Comparison of ENCODE assay signal across 21 cellular contexts in the genomic region with DNA sequence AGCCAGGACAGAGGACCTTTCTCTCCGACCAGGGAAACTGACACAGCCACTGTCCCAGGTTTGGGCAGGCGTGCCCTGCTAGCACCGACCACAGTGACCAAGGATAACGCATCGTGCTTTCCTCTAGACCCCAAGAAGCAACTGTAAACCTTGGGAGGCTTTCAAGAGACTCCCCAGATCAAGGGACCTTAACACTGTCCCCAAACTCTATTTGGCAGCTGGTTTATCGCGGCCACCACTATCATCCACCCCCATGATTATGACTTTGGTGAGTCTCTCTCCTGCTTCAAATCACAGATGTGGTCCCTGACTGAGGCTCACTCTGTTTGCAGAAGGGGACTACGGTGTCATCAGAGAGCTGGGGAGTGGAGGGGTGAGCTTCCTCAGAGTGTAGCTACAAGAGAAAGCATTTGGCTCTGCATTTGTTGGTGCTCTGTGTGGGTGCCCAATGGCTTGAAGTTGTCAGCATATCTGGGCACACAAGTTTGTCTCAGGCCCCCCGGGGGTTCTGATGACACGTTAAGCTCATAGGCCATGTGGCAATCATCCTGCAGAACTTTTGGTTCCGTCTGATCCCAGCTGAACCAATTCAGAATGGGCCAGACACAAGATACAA.
DNase-seq lines count a peak whose midpoint lies in the region; ATAC-seq and TF ChIP-seq lines count a peak whose summit lies in the region.
"Had no signal": no experiment of that assay in that cellular context is flagged by ENCODE, and none has a peak within 500 bp of the region (broad histone marks: within the 10 kb centered on the region; RNA-seq: fewer than 3 reads in every experiment).

No MANE protein-coding gene starts in this region.

- H3K27me3 Mint-ChIP-seq in activated naive CD4-positive, alpha-beta T cell treated with anti-CD3 and anti-CD28 coated beads, Interleukin-2, amount 10 ng/mL, durations not matched to agents 7 days and 5 days = no peaks in the 10 kb centered on the region
- H3K27me3 Mint-ChIP-seq: activated CD4-positive, alpha-beta T cell treated with anti-CD3 and anti-CD28 coated beads, Interleukin-2, amount 10 ng/mL, durations not matched to agents 7 days and 5 days; CD8-positive, alpha-beta memory T cell had no signal

- intact Hi-C loops in lower lobe of right lung (cut with DNase I) = no loop called here
- intact Hi-C loops in upper lobe of right lung (cut with DNase I) = no loop called here

- H3K4me3 ChIP-seq in lower lobe of right lung (no peak overlapping the region), upper lobe of right lung (no peak overlapping the region)
- H3K4me3 ChIP-seq: esophagus muscularis mucosa, heart left ventricle, uterus had no signal

- H3K9me3 Mint-ChIP-seq in activated naive CD4-positive, alpha-beta T cell treated with anti-CD3 and anti-CD28 coated beads, Interleukin-2, amount 10 ng/mL, durations not matched to agents 7 days and 5 days = peaks cover 1% of the 10 kb centered on the region
- H3K9me3 Mint-ChIP-seq in activated naive CD4-positive, alpha-beta T cell treated with anti-CD3 and anti-CD28 coated beads, Interleukin-2, amount 50 U/mL, for 72 hours = peaks cover 0 to 5% of the 10 kb centered on the region in 2 donors
- H3K9me3 Mint-ChIP-seq: activated CD4-positive, alpha-beta T cell treated with anti-CD3 and anti-CD28 coated beads, Interleukin-2, amount 10 ng/mL, durations not matched to agents 7 days and 5 days; natural killer cell had no signal

- TF ChIP-seq CTCF in VCaP (conservative IDR thresholded peaks at IDR 0.05) = no peak
- TF ChIP-seq CTCF in lower lobe of right lung (IDR thresholded peaks at IDR 0.05) = no peak
- no peak for TF ChIP-seq CTCF in upper lobe of right lung (IDR thresholded peaks at IDR 0.05)

- CTCF ChIA-PET in activated naive CD4-positive, alpha-beta T cell treated with anti-CD3 and anti-CD28 coated beads, Interleukin-2, amount 10 ng/mL, durations not matched to agents 7 days and 5 days (lab: Charles Lee) = interaction anchor here (1.1 kb wide), 1 partner anchor 124 kb away, joined by 4 read pairs; no protein-coding TSS in a partner anchor

- H3K27me3 ChIP-seq in lower lobe of right lung (ENCODE audit: low read depth) (no peaks in the 10 kb centered on the region), upper lobe of right lung (no peaks in the 10 kb centered on the region)
- H3K27me3 ChIP-seq: esophagus muscularis mucosa, heart left ventricle, uterus had no signal

- no peaks in the 10 kb centered on the region for H3K36me3 ChIP-seq in lower lobe of right lung
- no peaks in the 10 kb centered on the region for H3K36me3 ChIP-seq in upper lobe of right lung
- H3K36me3 ChIP-seq: esophagus muscularis mucosa, heart left ventricle, uterus had no signal

- H3K4me3 Mint-ChIP-seq in activated naive CD4-positive, alpha-beta T cell treated with anti-CD3 and anti-CD28 coated beads, Interleukin-2, amount 10 ng/mL, durations not matched to agents 7 days and 5 days = no peak overlapping the region
- H3K4me3 Mint-ChIP-seq: activated CD4-positive, alpha-beta T cell treated with anti-CD3 and anti-CD28 coated beads, Interleukin-2, amount 10 ng/mL, durations not matched to agents 7 days and 5 days; brain; CD8-positive, alpha-beta memory T cell; natural killer cell had no signal

- DNase-seq in activated naive CD4-positive, alpha-beta T cell treated with anti-CD3 and anti-CD28 coated beads, Interleukin-2, amount 10 ng/mL, durations not matched to agents 7 days and 5 days = no peak
- no peak for DNase-seq in activated naive CD4-positive, alpha-beta T cell treated with anti-CD3 and anti-CD28 coated beads, Interleukin-2, amount 50 U/mL, for 72 hours (ENCODE audit: low spot score in 2 of 2)
- DNase-seq in lower lobe of right lung (no peak), upper lobe of right lung (no peak), ecto neural progenitor cell (ENCODE audit: low spot score) (no peak), germinal center (ENCODE audit: low spot score) (no peak), NOMO-1 treated with dmso at 0.1 percent for 144 hours (lab: John Stamatoyannopoulos, UW; ENCODE audit: unreplicated experiment) (no peak)
- DNase-seq: activated CD4-positive, alpha-beta T cell treated with anti-CD3 and anti-CD28 coated beads, Interleukin-2, amount 10 ng/mL, durations not matched to agents 7 days and 5 days; activated naive CD4-positive, alpha-beta T cell treated with anti-CD3 and anti-CD28 coated beads, Interleukin-2, amount 50 U/mL, for 16 hours; CD8-positive, alpha-beta memory T cell; heart left ventricle; natural killer cell; NCI-H1048; NCI-H2029 treated with DMSO at 0.1 percent for 48 hours; NCI-H748 treated with DMSO at 0.1 percent for 48 hours; stimulated activated CD4-positive, alpha-beta T cell treated with anti-CD3 and anti-CD28 coated beads, Interleukin-15, amount 100 ng/mL, for 24 hours; stimulated activated naive CD4-positive, alpha-beta T cell treated with Interleukin-2 at 50 U/mL for 16 hours; uterus had no signal

- H3K9me3 ChIP-seq in lower lobe of right lung = no peaks in the 10 kb centered on the region
- H3K9me3 ChIP-seq in upper lobe of right lung = no peaks in the 10 kb centered on the region
- H3K9me3 ChIP-seq: esophagus muscularis mucosa, heart left ventricle, uterus had no signal

- no peak for ATAC-seq in activated naive CD4-positive, alpha-beta T cell treated with anti-CD3 and anti-CD28 coated beads, Interleukin-2, amount 50 U/mL, for 72 hours
- ATAC-seq in lower lobe of right lung (no peak), upper lobe of right lung (no peak)
- ATAC-seq: natural killer cell had no signal

- H3K27ac Mint-ChIP-seq in activated naive CD4-positive, alpha-beta T cell treated with anti-CD3 and anti-CD28 coated beads, Interleukin-2, amount 10 ng/mL, durations not matched to agents 7 days and 5 days = peak overlapping the region; percentile 62
- H3K27ac Mint-ChIP-seq in activated naive CD4-positive, alpha-beta T cell treated with anti-CD3 and anti-CD28 coated beads, Interleukin-2, amount 50 U/mL, for 72 hours = peak overlapping the region in 1 of 2 donors; percentile 68
- H3K27ac Mint-ChIP-seq: activated CD4-positive, alpha-beta T cell treated with anti-CD3 and anti-CD28 coated beads, Interleukin-2, amount 10 ng/mL, durations not matched to agents 7 days and 5 days; natural killer cell had no signal

- H3K4me1 ChIP-seq in lower lobe of right lung = peaks cover 6% of the 10 kb centered on the region
- peaks cover 4% of the 10 kb centered on the region for H3K4me1 ChIP-seq in upper lobe of right lung
- H3K4me1 ChIP-seq: esophagus muscularis mucosa, heart left ventricle, uterus had no signal

- H3K27ac ChIP-seq in VCaP (peak overlapping the region; percentile 60), lower lobe of right lung (peak overlapping the region; percentile 42), upper lobe of right lung (peak overlapping the region; percentile 65)
- H3K27ac ChIP-seq: esophagus muscularis mucosa, heart left ventricle, uterus had no signal

- H3K4me1 Mint-ChIP-seq in activated naive CD4-positive, alpha-beta T cell treated with anti-CD3 and anti-CD28 coated beads, Interleukin-2, amount 10 ng/mL, durations not matched to agents 7 days and 5 days = peaks cover 4% of the 10 kb centered on the region
- H3K4me1 Mint-ChIP-seq: activated CD4-positive, alpha-beta T cell treated with anti-CD3 and anti-CD28 coated beads, Interleukin-2, amount 10 ng/mL, durations not matched to agents 7 days and 5 days; CD8-positive, alpha-beta memory T cell; natural killer cell had no signal

- H3K36me3 Mint-ChIP-seq in activated naive CD4-positive, alpha-beta T cell treated with anti-CD3 and anti-CD28 coated beads, Interleukin-2, amount 10 ng/mL, durations not matched to agents 7 days and 5 days = peaks cover 2% of the 10 kb centered on the region
- peaks cover 6 to 8% of the 10 kb centered on the region in 2 donors for H3K36me3 Mint-ChIP-seq in activated naive CD4-positive, alpha-beta T cell treated with anti-CD3 and anti-CD28 coated beads, Interleukin-2, amount 50 U/mL, for 72 hours
- H3K36me3 Mint-ChIP-seq: natural killer cell had no signal
